Comparison of ENCODE assay signal across 1 cellular context in the genomic region with DNA sequence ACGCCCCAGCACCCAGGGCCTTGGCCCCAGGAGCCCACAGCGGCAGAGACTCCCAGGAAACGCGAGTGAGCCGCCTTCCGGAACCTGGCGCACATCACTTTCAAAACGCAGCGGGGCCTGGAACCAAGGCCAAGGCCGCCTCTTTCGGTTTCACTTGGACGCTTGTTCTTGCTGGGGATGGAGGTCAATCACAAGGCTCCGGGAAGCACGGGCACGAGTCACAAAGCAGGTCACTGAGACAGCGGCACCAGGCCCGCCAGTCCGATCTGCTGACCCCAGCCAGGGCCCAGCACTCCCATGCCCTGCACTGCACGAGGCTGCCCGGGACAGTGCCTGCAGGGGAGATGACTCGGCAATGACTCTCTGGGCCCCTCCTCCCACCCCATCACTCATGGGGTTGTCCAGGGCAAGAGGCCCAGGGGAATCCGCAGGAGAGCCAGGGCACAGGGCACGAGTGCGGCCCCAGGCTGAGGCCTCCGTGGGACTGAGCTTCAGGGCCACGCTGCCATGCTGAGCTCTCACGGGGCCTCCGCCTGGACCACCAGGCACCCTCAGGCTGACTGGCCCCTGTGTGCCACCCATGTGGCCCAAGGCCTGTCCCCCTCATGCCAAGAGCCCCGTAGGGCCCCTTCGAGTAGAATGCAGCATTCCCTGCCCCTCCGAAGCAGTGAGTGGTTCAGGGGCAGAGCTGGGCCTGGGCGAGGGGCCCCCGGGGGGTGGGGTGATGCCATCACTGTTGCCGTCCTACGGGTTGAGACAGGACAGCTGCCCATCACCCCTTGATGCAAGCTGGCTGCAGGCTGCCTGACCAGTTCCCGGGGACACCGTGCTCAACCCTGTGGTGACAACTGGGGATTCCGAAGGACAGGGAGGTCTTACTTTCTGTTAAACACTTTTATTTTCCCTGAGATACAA.
TF ChIP-seq lines count a peak whose summit lies in the region.

No MANE protein-coding gene starts in this region.

TF ChIP-seq in HCT116, 20 proteins besides CTCF, POLR2A, EP300 and RAD21 (continued from another document):
- TF ChIP-seq ELF1 (IDR thresholded peaks at IDR 0.05; ENCODE audit: borderline replicate concordance, low read depth), result no peak
TF ChIP-seq in HCT116: peak in this region for 1.
